In the genomic region with DNA sequence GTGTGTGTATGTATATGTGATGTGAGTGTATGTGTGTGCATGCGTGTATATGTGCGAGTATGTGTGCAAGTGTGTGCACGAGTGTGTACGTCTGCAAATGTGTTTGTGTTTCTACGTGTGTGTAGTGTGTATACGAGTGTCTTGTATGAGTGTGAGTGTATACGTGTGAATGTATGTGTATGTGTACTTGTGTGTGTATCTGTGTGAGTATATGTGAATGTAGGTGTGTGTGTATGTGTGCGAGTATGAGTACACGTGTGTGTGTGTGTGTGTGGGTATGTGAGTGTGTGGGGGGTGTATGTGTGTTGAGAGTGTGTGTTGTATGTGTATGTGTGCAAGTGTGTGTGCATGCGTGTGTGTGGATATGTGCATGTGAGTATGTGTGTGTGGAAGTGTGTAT, we compare ENCODE assay signal across 17 cellular contexts.
DNase-seq lines count a peak whose midpoint lies in the region; ATAC-seq, FAIRE-seq and TF ChIP-seq lines count a peak whose summit lies in the region.
"Had no signal": no experiment of that assay in that cellular context is flagged by ENCODE, and none has a peak within 500 bp of the region (broad histone marks: within the 10 kb centered on the region; RNA-seq: fewer than 3 reads in every experiment).

No MANE protein-coding gene starts in this region.

- H3K79me2 ChIP-seq in HepG2 (ENCODE audit: insufficient read depth, low read length) (no peaks in the 10 kb centered on the region), neural progenitor cell (ENCODE audit: low read depth) (no peaks in the 10 kb centered on the region), MM.1S (ENCODE audit: low read length) (no peaks in the 10 kb centered on the region)

- H4K20me1 ChIP-seq in HepG2 (ENCODE audit: insufficient read depth, low read length) (no peaks in the 10 kb centered on the region), neural progenitor cell (ENCODE audit: low read depth) (no peaks in the 10 kb centered on the region), MM.1S (ENCODE audit: insufficient read depth, low read length) (no peaks in the 10 kb centered on the region)

- DNase-seq in HepG2 (ENCODE audit: low spot score) (no peak), right lobe of liver (no peak), bronchial epithelial cell (ENCODE audit: low read depth) (no peak), neural progenitor cell (ENCODE audit: low spot score) (no peak), NCI-H526 (lab: John Stamatoyannopoulos, UW) (no peak), MM.1S (no peak)
- DNase-seq in effector memory CD8-positive, alpha-beta T cell = no peak
- DNase-seq: AML-193; CD4-positive, alpha-beta memory T cell; DMS153; DMS79; GDM1 had no signal

- no peak for FAIRE-seq in HepG2 (lab: Jason Lieb, UNC)
- FAIRE-seq in bronchial epithelial cell (lab: Jason Lieb, UNC) = peak; percentile 90
- FAIRE-seq: A549 had no signal

- TF ChIP-seq RAD21 in HepG2 (CRISPR knock-in tag; IDR thresholded peaks at IDR 0.05) = no peak

- POLR2A ChIA-PET in HepG2 (lab: Yijun Ruan, JAX) = no interaction called here

- H3K4me1 Mint-ChIP-seq in neural progenitor cell = peaks cover 2% of the 10 kb centered on the region
- no peaks in the 10 kb centered on the region for H3K4me1 Mint-ChIP-seq in effector memory CD8-positive, alpha-beta T cell (ENCODE audit: low read depth in 2 of 2)
- H3K4me1 Mint-ChIP-seq: CD4-positive, alpha-beta memory T cell had no signal

- no peak for ATAC-seq in HepG2
- no peak for ATAC-seq in right lobe of liver
- ATAC-seq in HG03045 (IDR thresholded peaks at IDR 0.05; ENCODE audit: unreplicated experiment) = no peak
- ATAC-seq in effector memory CD8-positive, alpha-beta T cell (replicated peaks) = no peak
- ATAC-seq: A549 had no signal

- H3K4me1 ChIP-seq in HepG2 (ENCODE audit: insufficient read depth, low read length) (no peaks in the 10 kb centered on the region), right lobe of liver (no peaks in the 10 kb centered on the region), neural progenitor cell (no peaks in the 10 kb centered on the region), MM.1S (ENCODE audit: low read length) (no peaks in the 10 kb centered on the region)
- H3K4me1 ChIP-seq: A549, HAP-1 had no signal

- no TSS peak for BruUV-seq in HepG2 (replicated peaks; lab: Mats Ljungman, UMichigan)

- no peaks in the 10 kb centered on the region for H3K36me3 Mint-ChIP-seq in neural progenitor cell
- H3K36me3 Mint-ChIP-seq in effector memory CD8-positive, alpha-beta T cell (ENCODE audit: insufficient read depth) = no peaks in the 10 kb centered on the region

- no peak for TF ChIP-seq EP300 in HepG2 (IDR thresholded peaks at IDR 0.05; ENCODE audit: low read depth in 2 of 2, low read length in 2 of 2)
- TF ChIP-seq EP300 in HepG2 (CRISPR knock-in tag; IDR thresholded peaks at IDR 0.05; ENCODE audit: borderline replicate concordance) = no peak

- TF ChIP-seq POLR2A in HepG2 (IDR thresholded peaks at IDR 0.05; ENCODE audit: insufficient read depth in 1 of 2, low read depth in 2 of 2, low read length in 2 of 2) (no peak), right lobe of liver (IDR thresholded peaks at IDR 0.05) (no peak)

- H3K9me3 Mint-ChIP-seq in neural progenitor cell = peaks cover 17% of the 10 kb centered on the region
- H3K9me3 Mint-ChIP-seq in effector memory CD8-positive, alpha-beta T cell = peaks cover 4 to 8% of the 10 kb centered on the region in 2 donors

- 59% methylated on average over 10 of the region's 10 CpGs for WGBS in HepG2 (ENCODE audit: low lambda C conversion rate)
- 70% methylated on average over 10 of the region's 10 CpGs for WGBS in right lobe of liver (ENCODE audit: insufficient coverage, low coverage, low lambda C conversion rate, missing lambda C conversion rate)

- H3K9ac ChIP-seq in HepG2 (ENCODE audit: insufficient read depth, low read depth, low read length) = no peak overlapping the region
- H3K9ac ChIP-seq in neural progenitor cell = no peak overlapping the region
- no peak overlapping the region for H3K9ac ChIP-seq in MM.1S (ENCODE audit: low read length)

- peaks cover 100% of the 10 kb centered on the region for H3K9me3 ChIP-seq in HepG2 (ENCODE audit: low read length)
- H3K9me3 ChIP-seq in right lobe of liver = no peaks in the 10 kb centered on the region
- H3K9me3 ChIP-seq in neural progenitor cell (ENCODE audit: low read depth) = no peaks in the 10 kb centered on the region
- no peaks in the 10 kb centered on the region for H3K9me3 ChIP-seq in MM.1S (replicated peaks; ENCODE audit: insufficient read depth, low read length)
- H3K9me3 ChIP-seq: HAP-1 had no signal

- intact Hi-C loops in HepG2 (cut with micrococcal nuclease; ENCODE audit: unreplicated experiment) (no loop called here), right lobe of liver (cut with DNase I) (no loop called here)

- no peak overlapping the region for H3K4me3 ChIP-seq in HepG2 (replicated peaks in 1 of 3; ENCODE audit: insufficient read depth in 1 of 3, low read depth in 2 of 3, low read length in 3 of 3)
- H3K4me3 ChIP-seq in right lobe of liver = no peak overlapping the region
- no peak overlapping the region for H3K4me3 ChIP-seq in bronchial epithelial cell (ENCODE audit: low read depth, low read length)
- H3K4me3 ChIP-seq in neural progenitor cell = no peak overlapping the region
- H3K4me3 ChIP-seq in MM.1S (ENCODE audit: low read length) = no peak overlapping the region
- H3K4me3 ChIP-seq: A549, HAP-1 had no signal

- H3K27me3 ChIP-seq in HepG2 (ENCODE audit: control insufficient read depth in 1 of 2, insufficient read depth in 2 of 2, low read length in 2 of 2) (no peaks in the 10 kb centered on the region), right lobe of liver (no peaks in the 10 kb centered on the region), bronchial epithelial cell (ENCODE audit: control insufficient read depth, insufficient read depth, low read length) (no peaks in the 10 kb centered on the region), neural progenitor cell (no peaks in the 10 kb centered on the region), MM.1S (replicated peaks; ENCODE audit: insufficient read depth, low read length) (no peaks in the 10 kb centered on the region)

- no peak for TF ChIP-seq CTCF in HepG2 (CRISPR knock-in tag; IDR thresholded peaks at IDR 0.05)
- TF ChIP-seq CTCF in right lobe of liver (IDR thresholded peaks at IDR 0.05) = no peak
- no peak for TF ChIP-seq CTCF in bronchial epithelial cell (IDR thresholded peaks at IDR 0.05; ENCODE audit: insufficient read depth, low read length, severe bottlenecking)
- no peak for TF ChIP-seq CTCF in neural progenitor cell (IDR thresholded peaks at IDR 0.05)
- no peak for TF ChIP-seq CTCF in MM.1S (IDR thresholded peaks at IDR 0.05; ENCODE audit: low read length)

- in situ Hi-C loops in HepG2 (cut with HindIII; ENCODE audit: extremely low pct_ligation_motif_present, low pct_unique_long_range_greater_than_20kb) = no loop called here

- H3K4me3 Mint-ChIP-seq in neural progenitor cell = no peak overlapping the region
- no peak overlapping the region for H3K4me3 Mint-ChIP-seq in effector memory CD8-positive, alpha-beta T cell
- H3K4me3 Mint-ChIP-seq: CD4-positive, alpha-beta memory T cell had no signal

- H3K4me2 ChIP-seq in HepG2 (ENCODE audit: low read depth, low read length) = no peak overlapping the region
- H3K4me2 ChIP-seq in neural progenitor cell = no peak overlapping the region
- H3K4me2 ChIP-seq in MM.1S (ENCODE audit: low read depth, low read length) = no peak overlapping the region
- H3K4me2 ChIP-seq: A549 had no signal

- H3K9me2 ChIP-seq in MM.1S (replicated peaks; ENCODE audit: insufficient read depth, low read length) = no peaks in the 10 kb centered on the region

- H3K27me3 Mint-ChIP-seq in neural progenitor cell (ENCODE audit: insufficient read depth, low read depth) = no peaks in the 10 kb centered on the region
- H3K27me3 Mint-ChIP-seq in effector memory CD8-positive, alpha-beta T cell = peaks cover 9 to 12% of the 10 kb centered on the region in 2 donors

- H3K27ac Mint-ChIP-seq in neural progenitor cell = peak overlapping the region; percentile 11
- no peak overlapping the region for H3K27ac Mint-ChIP-seq in effector memory CD8-positive, alpha-beta T cell
- H3K27ac Mint-ChIP-seq: CD4-positive, alpha-beta memory T cell had no signal

- H3F3A ChIP-seq in neural progenitor cell (ENCODE audit: low read depth) (no peaks in the 10 kb centered on the region), MM.1S (ENCODE audit: insufficient read depth, low read length) (no peaks in the 10 kb centered on the region)

- H3K36me3 ChIP-seq in HepG2 (replicated peaks in 1 of 2; ENCODE audit: control insufficient read depth in 1 of 2, insufficient read depth in 2 of 2, low read length in 2 of 2) (no peaks in the 10 kb centered on the region), right lobe of liver (no peaks in the 10 kb centered on the region), bronchial epithelial cell (ENCODE audit: control insufficient read depth, insufficient read depth, low read length) (no peaks in the 10 kb centered on the region), neural progenitor cell (no peaks in the 10 kb centered on the region), MM.1S (replicated peaks; ENCODE audit: insufficient read depth, low read length) (no peaks in the 10 kb centered on the region)
- H3K36me3 ChIP-seq: HAP-1 had no signal

- CTCF ChIA-PET in HepG2 (lab: Yijun Ruan, JAX; ENCODE audit: low intra/inter-chr PET ratio, low total read pairs) = no interaction called here

- H3K27ac ChIP-seq in HepG2 (ENCODE audit: extremely low read length, insufficient read depth, low read length) (no peak overlapping the region), right lobe of liver (no peak overlapping the region), neural progenitor cell (no peak overlapping the region), MM.1S (ENCODE audit: low read length) (no peak overlapping the region)
- H3K27ac ChIP-seq: 22Rv1, A549, C4-2B had no signal

- no peak overlapping the region for H2AFZ ChIP-seq in HepG2 (ENCODE audit: low read length)
- no peak overlapping the region for H2AFZ ChIP-seq in neural progenitor cell (replicated peaks)
- H2AFZ ChIP-seq in MM.1S (ENCODE audit: low read length) = no peak overlapping the region

TF ChIP-seq in HepG2, 621 proteins besides CTCF, POLR2A, EP300 and RAD21 (continues in another document):
- TF ChIP-seq RCOR2 (CRISPR knock-in tag; IDR thresholded peaks at IDR 0.05) = no peak
- TF ChIP-seq, protein P1, sequence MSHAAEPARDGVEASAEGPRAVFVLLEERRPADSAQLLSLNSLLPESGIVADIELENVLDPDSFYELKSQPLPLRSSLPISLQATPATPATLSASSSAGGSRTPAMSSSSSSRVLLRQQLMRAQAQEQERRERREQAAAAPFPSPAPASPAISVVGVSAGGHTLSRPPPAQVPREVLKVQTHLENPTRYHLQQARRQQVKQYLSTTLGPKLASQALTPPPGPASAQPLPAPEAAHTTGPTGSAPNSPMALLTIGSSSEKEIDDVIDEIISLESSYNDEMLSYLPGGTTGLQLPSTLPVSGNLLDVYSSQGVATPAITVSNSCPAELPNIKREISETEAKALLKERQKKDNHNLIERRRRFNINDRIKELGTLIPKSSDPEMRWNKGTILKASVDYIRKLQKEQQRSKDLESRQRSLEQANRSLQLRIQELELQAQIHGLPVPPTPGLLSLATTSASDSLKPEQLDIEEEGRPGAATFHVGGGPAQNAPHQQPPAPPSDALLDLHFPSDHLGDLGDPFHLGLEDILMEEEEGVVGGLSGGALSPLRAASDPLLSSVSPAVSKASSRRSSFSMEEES (CRISPR knock-in tag; IDR thresholded peaks at IDR 0.05) = no peak
